ENCODE assay signal across 17 cellular contexts in genomic region chr10:52027055-52027454, GRCh38.
A peak's percentile ranks its signal among the peaks of the same experiment; 100 is the strongest.
DNase-seq lines count a peak whose midpoint lies in the region; ATAC-seq and TF ChIP-seq lines count a peak whose summit lies in the region.
"Had no signal": no experiment of that assay in that cellular context is flagged by ENCODE, and none has a peak within 500 bp of the region (broad histone marks: within the 10 kb centered on the region; RNA-seq: fewer than 3 reads in every experiment).

No MANE protein-coding gene starts in this region.

- H3K23ac ChIP-seq in IMR-90 (ENCODE audit: low read depth, low read length) = no peak overlapping the region

- no peak overlapping the region for H2BK20ac ChIP-seq in IMR-90 (ENCODE audit: low read depth, low read length)

- no peaks in the 10 kb centered on the region for H3K9me1 ChIP-seq in IMR-90 (ENCODE audit: insufficient read depth, low read length)

- H3K27me3 ChIP-seq in IMR-90 (ENCODE audit: control insufficient read depth, insufficient read depth, low read length) (no peaks in the 10 kb centered on the region), adipocyte (replicated peaks; ENCODE audit: control insufficient read depth, insufficient read depth, low read length) (no peaks in the 10 kb centered on the region)
- H3K27me3 ChIP-seq: SJCRH30 had no signal

- H3K4me2 ChIP-seq in IMR-90 (ENCODE audit: low read depth, low read length) = peak overlapping the region; percentile 69

- TF ChIP-seq CTCF in IMR-90 (conservative IDR thresholded peaks at IDR 0.05; ENCODE audit: low read depth, low read length) (no peak), fibroblast of the aortic adventitia (IDR thresholded peaks at IDR 0.05; ENCODE audit: insufficient read depth, low read length) (no peak), lower leg skin (IDR thresholded peaks at IDR 0.05) (no peak)

- no peak overlapping the region for H2AK5ac ChIP-seq in IMR-90 (ENCODE audit: low read depth, low read length)

- peak overlapping the region; percentile 61; the same call in 1 of the 2 replicates for H3K14ac ChIP-seq in IMR-90 (replicated peaks; ENCODE audit: low read depth, low read length)

- H3K4me1 ChIP-seq in IMR-90 (ENCODE audit: control insufficient read depth, insufficient read depth, low read length) (peaks cover 6% of the 10 kb centered on the region), adipocyte (ENCODE audit: control insufficient read depth, insufficient read depth, low read length) (peaks cover 14% of the 10 kb centered on the region)
- H3K4me1 ChIP-seq: SJCRH30 had no signal

- H2AK9ac ChIP-seq in IMR-90 (replicated peaks; ENCODE audit: low read depth, low read length, poor library complexity) = no peak overlapping the region

- H4K20me1 ChIP-seq in IMR-90 (ENCODE audit: insufficient read depth, low read length) = no peaks in the 10 kb centered on the region; the same call in 1 of the 2 replicates

- POLR2A ChIA-PET in IMR-90 (lab: Charles Lee; ENCODE audit: unreplicated experiment) = no interaction called here

- TF ChIP-seq RAD21 in IMR-90 (IDR thresholded peaks at IDR 0.05; ENCODE audit: low read length) = no peak

- H3K36me3 ChIP-seq in IMR-90 (ENCODE audit: control insufficient read depth, insufficient read depth, low read length) = no peaks in the 10 kb centered on the region
- H3K36me3 ChIP-seq in adipocyte (ENCODE audit: control insufficient read depth, insufficient read depth, low read length, severe bottlenecking) = no peaks in the 10 kb centered on the region
- H3K36me3 ChIP-seq: SJCRH30 had no signal

- no peaks in the 10 kb centered on the region for H3K79me1 ChIP-seq in IMR-90 (ENCODE audit: low read depth in 1 of 2, low read length in 2 of 2)

- H3K9ac ChIP-seq in IMR-90 (ENCODE audit: low read depth, low read length) (no peak overlapping the region; the same call in 1 of the 2 replicates), adipocyte (ENCODE audit: low read length) (no peak overlapping the region)

- H3K4me3 ChIP-seq in IMR-90 (ENCODE audit: insufficient read depth, low read depth, low read length) (peak overlapping the region; percentile 27; the same call in 1 of the 2 replicates), adipocyte (ENCODE audit: low read length) (no peak overlapping the region), fibroblast of the aortic adventitia (ENCODE audit: low read depth, low read length) (no peak overlapping the region), lower leg skin (ENCODE audit: low read depth, poor library complexity, severe bottlenecking) (no peak overlapping the region)
- H3K4me3 ChIP-seq: SJCRH30 had no signal

- no peak overlapping the region for H2BK5ac ChIP-seq in IMR-90 (ENCODE audit: low read depth, low read length, poor library complexity, severe bottlenecking)

- TF ChIP-seq POLR2A in IMR-90 (IDR thresholded peaks at IDR 0.05; ENCODE audit: low read depth, low read length) = no peak
- TF ChIP-seq POLR2A in lower leg skin (IDR thresholded peaks at IDR 0.05) = no peak

- H4K5ac ChIP-seq in IMR-90 (ENCODE audit: low read depth, low read length) = no peak overlapping the region

- peak overlapping the region; percentile 66; the same call in 1 of the 2 replicates for H3K27ac ChIP-seq in IMR-90 (ENCODE audit: insufficient read depth, low read length)
- H3K27ac ChIP-seq: SJCRH30 had no signal

- no peak overlapping the region for H2BK15ac ChIP-seq in IMR-90 (ENCODE audit: low read depth, low read length)

- H2AFZ ChIP-seq in IMR-90 (replicated peaks; ENCODE audit: low read length, poor library complexity) = peak overlapping the region; percentile 59

- WGBS in IMR-90 (ENCODE audit: extremely low coverage in 2 of 2, insufficient read length in 1 of 2), 2 experiments = no CpG with 5 or more reads among the region's 4 CpGs
- whole genome bisulfite sequencing in lower leg skin, 2 donors = 83% methylated on average over 4 of the region's 4 CpGs

- in situ Hi-C loops in IMR-90 (cut with MboI; ENCODE audit: low sequenced_read_pairs) = no loop called here

- DNase-seq in AG08396 (ENCODE audit: low spot score) (peak; percentile 22), IMR-90 (peak; percentile 82), adipocyte (ENCODE audit: low read depth) (peak; percentile 48), fibroblast of the aortic adventitia (ENCODE audit: low read depth) (peak; percentile 33), lower leg skin (ENCODE audit: low spot score in 2 of 2) (no peak), GM19238 (ENCODE audit: insufficient read length, low spot score) (no peak), cerebellum (ENCODE audit: low spot score) (no peak)
- DNase-seq: ACHN, C1 segment of cervical spinal cord, DMS 273 treated with DMSO at 0.1 percent for 48 hours, H7, NCI-H1436, NCI-H2081, NCI-H69, RPMI8226, SJCRH30 had no signal

- ATAC-seq in IMR-90 (ENCODE audit: low read depth) (peak; percentile 84), HG03469 (IDR thresholded peaks at IDR 0.05; ENCODE audit: unreplicated experiment) (no peak)

- BruUV-seq in IMR-90 (replicated peaks; lab: Mats Ljungman, UMichigan) = no TSS peak

- CTCF ChIA-PET in IMR-90 (lab: Yijun Ruan, JAX) = no interaction called here

- H4K91ac ChIP-seq in IMR-90 (ENCODE audit: insufficient read depth, low read depth, low read length) = no peak overlapping the region

- H3K18ac ChIP-seq in IMR-90 (ENCODE audit: low read depth, low read length) = no peak overlapping the region

- H3K56ac ChIP-seq in IMR-90 (ENCODE audit: extremely low read depth, insufficient read depth, low read length) = no peak overlapping the region

- intact Hi-C loops in IMR-90 (cut with micrococcal nuclease) (loop anchor here (5.0 kb wide), 1 partner anchor 190 kb away; no protein-coding TSS in a partner anchor), lower leg skin (cut with DNase I; ENCODE audit: low total_unique reads) (no loop called here)

- H3K9me3 ChIP-seq in IMR-90 (ENCODE audit: control insufficient read depth, insufficient read depth, low read length) (no peaks in the 10 kb centered on the region), adipocyte (ENCODE audit: control insufficient read depth, low read length) (no peaks in the 10 kb centered on the region)
- H3K9me3 ChIP-seq: SJCRH30 had no signal

- H4K8ac ChIP-seq in IMR-90 (ENCODE audit: low read depth in 2 of 2, low read length in 2 of 2) = no peak overlapping the region; a peak in 1 of 4 replicates

- no peak overlapping the region for H3K4ac ChIP-seq in IMR-90 (ENCODE audit: low read depth, low read length)

- H2BK120ac ChIP-seq in IMR-90 (ENCODE audit: low read depth, low read length) = no peak overlapping the region

- dilution Hi-C loops in IMR-90 (cut with HindIII; ENCODE audit: low sequenced_read_pairs, unreplicated experiment) = no loop called here

TF ChIP-seq in IMR-90, 13 proteins besides CTCF, POLR2A, EP300 and RAD21:
- no peak for TF ChIP-seq BHLHE40 (IDR thresholded peaks at IDR 0.05; ENCODE audit: low read depth, low read length)
- no peak for TF ChIP-seq RFX5 (IDR thresholded peaks at IDR 0.05; ENCODE audit: low read depth, low read length)
- TF ChIP-seq MAFK (IDR thresholded peaks at IDR 0.05; ENCODE audit: low read depth, low read length) = no peak
- TF ChIP-seq, protein P1, sequence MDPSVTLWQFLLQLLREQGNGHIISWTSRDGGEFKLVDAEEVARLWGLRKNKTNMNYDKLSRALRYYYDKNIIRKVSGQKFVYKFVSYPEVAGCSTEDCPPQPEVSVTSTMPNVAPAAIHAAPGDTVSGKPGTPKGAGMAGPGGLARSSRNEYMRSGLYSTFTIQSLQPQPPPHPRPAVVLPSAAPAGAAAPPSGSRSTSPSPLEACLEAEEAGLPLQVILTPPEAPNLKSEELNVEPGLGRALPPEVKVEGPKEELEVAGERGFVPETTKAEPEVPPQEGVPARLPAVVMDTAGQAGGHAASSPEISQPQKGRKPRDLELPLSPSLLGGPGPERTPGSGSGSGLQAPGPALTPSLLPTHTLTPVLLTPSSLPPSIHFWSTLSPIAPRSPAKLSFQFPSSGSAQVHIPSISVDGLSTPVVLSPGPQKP (IDR thresholded peaks at IDR 0.05; ENCODE audit: borderline replicate concordance, low read depth, low read length) = no peak
- no peak for TF ChIP-seq CEBPB (IDR thresholded peaks at IDR 0.05; ENCODE audit: low read depth, low read length)
- TF ChIP-seq, protein P2, sequence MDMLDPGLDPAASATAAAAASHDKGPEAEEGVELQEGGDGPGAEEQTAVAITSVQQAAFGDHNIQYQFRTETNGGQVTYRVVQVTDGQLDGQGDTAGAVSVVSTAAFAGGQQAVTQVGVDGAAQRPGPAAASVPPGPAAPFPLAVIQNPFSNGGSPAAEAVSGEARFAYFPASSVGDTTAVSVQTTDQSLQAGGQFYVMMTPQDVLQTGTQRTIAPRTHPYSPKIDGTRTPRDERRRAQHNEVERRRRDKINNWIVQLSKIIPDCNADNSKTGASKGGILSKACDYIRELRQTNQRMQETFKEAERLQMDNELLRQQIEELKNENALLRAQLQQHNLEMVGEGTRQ (IDR thresholded peaks at IDR 0.05; ENCODE audit: low read depth, low read length) = no peak
- no peak for TF ChIP-seq NFE2L2 (IDR thresholded peaks at IDR 0.05; ENCODE audit: low read depth, low read length)
- no peak for TF ChIP-seq MXI1 (IDR thresholded peaks at IDR 0.05; ENCODE audit: borderline replicate concordance, low read depth, low read length)
- no peak for TF ChIP-seq FOS (IDR thresholded peaks at IDR 0.05; ENCODE audit: low read depth, low read length)
- TF ChIP-seq MAZ (IDR thresholded peaks at IDR 0.05; ENCODE audit: borderline replicate concordance, low read depth, low read length) = no peak
- TF ChIP-seq SMC3 (IDR thresholded peaks at IDR 0.05; ENCODE audit: low read depth, low read length) = no peak
- no peak for TF ChIP-seq RCOR1 (IDR thresholded peaks at IDR 0.05; ENCODE audit: insufficient replicate concordance, low read length)
- no peak for TF ChIP-seq CHD1 (IDR thresholded peaks at IDR 0.05; ENCODE audit: low read depth, low read length)
TF ChIP-seq in IMR-90: peak in this region for 0.

Comparison
In these comparisons a context has a peak if more than half of its experiments do, and no peak if none do; other contexts are left out.
1. DNase-seq: peak in AG08396 (single experiment), IMR-90 (single experiment), adipocyte (single experiment) and fibroblast of the aortic adventitia (single experiment); none in lower leg skin (0 of 2), GM19238 (single experiment) and cerebellum (single experiment).